ENCODE assay signal across 11 cellular contexts in the genomic region with DNA sequence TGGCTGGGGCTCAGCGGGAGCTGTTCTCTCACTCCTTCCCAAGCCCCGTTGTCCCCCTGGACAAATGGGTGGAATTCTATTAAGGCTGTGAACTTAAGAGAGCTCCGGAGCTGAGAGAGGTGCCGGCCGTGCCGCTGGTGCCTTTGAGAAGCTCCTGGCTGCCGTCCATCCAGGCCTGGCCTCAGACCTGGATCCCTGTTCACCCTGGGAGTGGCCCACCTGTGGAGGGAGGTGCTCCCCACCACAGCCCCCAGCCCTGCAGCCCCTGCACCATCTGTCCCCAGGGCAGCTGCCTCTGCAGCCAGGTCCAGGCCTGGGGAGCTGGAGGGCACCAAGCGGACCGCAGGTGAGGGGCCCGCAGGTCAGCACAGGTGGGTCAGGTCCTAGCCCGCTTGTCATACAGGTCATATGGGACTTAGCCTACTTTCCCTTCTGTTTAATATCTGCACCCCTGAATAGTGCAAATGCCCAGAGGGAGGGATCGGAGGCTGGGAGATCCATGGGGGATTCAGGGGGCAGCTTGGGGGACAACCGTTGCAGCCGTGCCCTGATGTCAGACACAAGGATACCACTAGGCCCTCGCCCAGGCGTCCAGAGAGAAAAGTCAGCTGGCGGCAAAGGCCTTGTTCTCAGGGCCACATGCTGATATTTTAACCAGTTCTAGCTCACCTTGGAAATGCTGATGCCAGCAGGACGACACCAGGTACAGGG. TPM values are rescaled to one million over a fixed set of nuclear protein-coding genes. Genes with fewer than 3 reads are reported as not detected.
DNase-seq lines count a peak whose midpoint lies in the region; ATAC-seq and TF ChIP-seq lines count a peak whose summit lies in the region.
"Had no signal": no experiment of that assay in that cellular context is flagged by ENCODE, and none has a peak within 500 bp of the region (broad histone marks: within the 10 kb centered on the region; RNA-seq: fewer than 3 reads in every experiment).

No MANE protein-coding gene starts in this region.

- H3K79me2 ChIP-seq in OCI-LY7 (ENCODE audit: insufficient read depth, low read depth, low read length): no peaks in the 10 kb centered on the region

- no peak overlapping the region for H3K4me2 ChIP-seq in OCI-LY7 (ENCODE audit: low read length)

- peaks cover 42% of the 10 kb centered on the region for H3K27me3 Mint-ChIP-seq in activated naive CD4-positive, alpha-beta T cell treated with anti-CD3 and anti-CD28 coated beads, Interleukin-2, amount 10 ng/mL, durations not matched to agents 7 days and 5 days
- peaks cover 7% of the 10 kb centered on the region for H3K27me3 Mint-ChIP-seq in endothelial cell (ENCODE audit: unreplicated experiment)

- H3K4me3 ChIP-seq in mucosa of descending colon (no peak overlapping the region), upper lobe of left lung (no peak overlapping the region), OCI-LY7 (ENCODE audit: low read depth, low read length, poor library complexity, severe bottlenecking) (no peak overlapping the region)
- H3K4me3 ChIP-seq: colonic mucosa had no signal

- H3K4me1 Mint-ChIP-seq in activated naive CD4-positive, alpha-beta T cell treated with anti-CD3 and anti-CD28 coated beads, Interleukin-2, amount 10 ng/mL, durations not matched to agents 7 days and 5 days: peaks cover 8% of the 10 kb centered on the region
- H3K4me1 Mint-ChIP-seq in endothelial cell (ENCODE audit: unreplicated experiment): no peaks in the 10 kb centered on the region

- no peaks in the 10 kb centered on the region for H3K36me3 Mint-ChIP-seq in activated naive CD4-positive, alpha-beta T cell treated with anti-CD3 and anti-CD28 coated beads, Interleukin-2, amount 10 ng/mL, durations not matched to agents 7 days and 5 days
- H3K36me3 Mint-ChIP-seq in endothelial cell (ENCODE audit: low read depth, unreplicated experiment): no peaks in the 10 kb centered on the region

- peaks cover 2% of the 10 kb centered on the region for H3K4me1 ChIP-seq in mucosa of descending colon (ENCODE audit: low read depth)
- peaks cover 0 to 9% (median 2%) of the 10 kb centered on the region in 4 donors for H3K4me1 ChIP-seq in upper lobe of left lung
- H3K4me1 ChIP-seq in OCI-LY7 (ENCODE audit: insufficient read depth, low read length, poor library complexity, severe bottlenecking): no peaks in the 10 kb centered on the region
- H3K4me1 ChIP-seq: colonic mucosa had no signal

- POLR2A ChIA-PET in OCI-LY7 (lab: Charles Lee): no interaction called here

- TF ChIP-seq POLR2A in upper lobe of left lung (IDR thresholded peaks at IDR 0.05): no peak

- WGBS in upper lobe of left lung, 2 donors: 85 to 91% methylated on average over 11 to 18 of the region's 18 CpGs

- no peaks in the 10 kb centered on the region for H3K36me3 ChIP-seq in mucosa of descending colon (ENCODE audit: low read depth)
- H3K36me3 ChIP-seq in upper lobe of left lung: no peaks in the 10 kb centered on the region
- H3K36me3 ChIP-seq in OCI-LY7 (ENCODE audit: insufficient read depth, low read length): no peaks in the 10 kb centered on the region
- H3K36me3 ChIP-seq: colonic mucosa had no signal

- TF ChIP-seq CTCF in mucosa of descending colon (IDR thresholded peaks at IDR 0.05) (no peak), upper lobe of left lung (IDR thresholded peaks at IDR 0.05) (no peak), endothelial cell (IDR thresholded peaks at IDR 0.05; ENCODE audit: unreplicated experiment) (no peak), OCI-LY7 (conservative IDR thresholded peaks at IDR 0.05; ENCODE audit: low read length) (no peak)

- no peak for ATAC-seq in mucosa of descending colon
- ATAC-seq in upper lobe of left lung (ENCODE audit: low FRiP score in 2 of 2): peak in 1 of 2 donors; percentile 16

- no peak for TF ChIP-seq EP300 in upper lobe of left lung (IDR thresholded peaks at IDR 0.05)

- H3K27ac ChIP-seq in upper lobe of left lung: no peak overlapping the region
- no peak overlapping the region for H3K27ac ChIP-seq in OCI-LY7 (ENCODE audit: low read depth, low read length, poor library complexity, severe bottlenecking)
- H3K27ac ChIP-seq: colonic mucosa had no signal

- DNase-seq in activated gamma-delta T cell treated with Interleukin-2 at 50 U/mL for 16 hours (peak; percentile 1), activated gamma-delta T cell (lab: John Stamatoyannopoulos, UW) (no peak), mucosa of descending colon (peak; percentile 1 to 34 (median 23)), upper lobe of left lung (peak; percentile 13 to 65), UCSD-AML1 (lab: John Stamatoyannopoulos, UW; ENCODE audit: unreplicated experiment) (no peak), endothelial cell (ENCODE audit: low spot score) (no peak), OCI-LY7 (ENCODE audit: low spot score) (no peak)
- peak; percentile 16 for DNase-seq in activated naive CD4-positive, alpha-beta T cell treated with anti-CD3 and anti-CD28 coated beads, Interleukin-2, amount 10 ng/mL, durations not matched to agents 7 days and 5 days
- DNase-seq: NCI-H1694, NCI-H446 treated with DMSO at 0.1 percent for 48 hours had no signal

- no peaks in the 10 kb centered on the region for H4K20me1 ChIP-seq in OCI-LY7 (ENCODE audit: insufficient read depth, low read length)

- H3K9me2 ChIP-seq in OCI-LY7 (ENCODE audit: insufficient read depth, low read length): no peaks in the 10 kb centered on the region

- H3K4me3 Mint-ChIP-seq in activated naive CD4-positive, alpha-beta T cell treated with anti-CD3 and anti-CD28 coated beads, Interleukin-2, amount 10 ng/mL, durations not matched to agents 7 days and 5 days: no peak overlapping the region
- no peak overlapping the region for H3K4me3 Mint-ChIP-seq in endothelial cell (ENCODE audit: unreplicated experiment)

- intact Hi-C loops in mucosa of descending colon (cut with DNase I, micrococcal nuclease) (no loop called here), OCI-LY7 (cut with micrococcal nuclease; ENCODE audit: unreplicated experiment) (no loop called here)

- H3K9me3 ChIP-seq in mucosa of descending colon: no peaks in the 10 kb centered on the region
- no peaks in the 10 kb centered on the region for H3K9me3 ChIP-seq in upper lobe of left lung
- no peaks in the 10 kb centered on the region for H3K9me3 ChIP-seq in OCI-LY7 (ENCODE audit: low read length)
- H3K9me3 ChIP-seq: colonic mucosa had no signal

- no peak overlapping the region for H2AFZ ChIP-seq in OCI-LY7 (ENCODE audit: low read length)

- no peak overlapping the region for H3K27ac Mint-ChIP-seq in activated naive CD4-positive, alpha-beta T cell treated with anti-CD3 and anti-CD28 coated beads, Interleukin-2, amount 10 ng/mL, durations not matched to agents 7 days and 5 days
- H3K27ac Mint-ChIP-seq in endothelial cell (ENCODE audit: unreplicated experiment): no peak overlapping the region

- no peaks in the 10 kb centered on the region for H3K9me3 Mint-ChIP-seq in activated naive CD4-positive, alpha-beta T cell treated with anti-CD3 and anti-CD28 coated beads, Interleukin-2, amount 10 ng/mL, durations not matched to agents 7 days and 5 days
- H3K9me3 Mint-ChIP-seq in endothelial cell (ENCODE audit: unreplicated experiment): no peaks in the 10 kb centered on the region

- CTCF ChIA-PET in activated naive CD4-positive, alpha-beta T cell treated with anti-CD3 and anti-CD28 coated beads, Interleukin-2, amount 10 ng/mL, durations not matched to agents 7 days and 5 days (lab: Charles Lee): no interaction called here
- CTCF ChIA-PET in OCI-LY7 (lab: Charles Lee; ENCODE audit: unreplicated experiment): no interaction called here

- no TSS peak for BruUV-seq in OCI-LY7 (replicated peaks; lab: Mats Ljungman, UMichigan)

- no peaks in the 10 kb centered on the region for H3K27me3 ChIP-seq in upper lobe of left lung
- H3K27me3 ChIP-seq: colonic mucosa had no signal

RNA-seq across cellular contexts. Expression of a gene that starts 15.2 kb away (rescaled TPM):
- total RNA-seq in mucosa of descending colon: 100 to 1,000 TPM in 2 of 3 donors, 10 to 100 TPM in 1; 78.6 to 134 (median 116) TPM
- 100 to 1,000 TPM in 2 of 6 donors, 10 to 100 TPM in 4; 59.4 to 120 (median 76.4) TPM for total RNA-seq in upper lobe of left lung
- 5.3 TPM for total RNA-seq in endothelial cell (ENCODE audit: unreplicated experiment)
- total RNA-seq in OCI-LY7 (2014; rRNA removed; shearing (Covaris generic)): 16.9 and 18.8 TPM in 2 replicates
- 19.3 and 23.3 TPM in 2 replicates for total RNA-seq in OCI-LY7 (2022)

Comparison
In these comparisons a context has a peak if more than half of its experiments do, and no peak if none do; other contexts are left out.
1. DNase-seq: peak in activated gamma-delta T cell treated with Interleukin-2 at 50 U/mL for 16 hours (single experiment), activated naive CD4-positive, alpha-beta T cell treated with anti-CD3 and anti-CD28 coated beads, Interleukin-2, amount 10 ng/mL, durations not matched to agents 7 days and 5 days (single experiment), mucosa of descending colon (3 of 3) and upper lobe of left lung (2 of 2); none in activated gamma-delta T cell (single experiment), UCSD-AML1 (single experiment), endothelial cell (single experiment) and OCI-LY7 (single experiment).